ENCODE assay signal across 8 cellular contexts in the genomic region with DNA sequence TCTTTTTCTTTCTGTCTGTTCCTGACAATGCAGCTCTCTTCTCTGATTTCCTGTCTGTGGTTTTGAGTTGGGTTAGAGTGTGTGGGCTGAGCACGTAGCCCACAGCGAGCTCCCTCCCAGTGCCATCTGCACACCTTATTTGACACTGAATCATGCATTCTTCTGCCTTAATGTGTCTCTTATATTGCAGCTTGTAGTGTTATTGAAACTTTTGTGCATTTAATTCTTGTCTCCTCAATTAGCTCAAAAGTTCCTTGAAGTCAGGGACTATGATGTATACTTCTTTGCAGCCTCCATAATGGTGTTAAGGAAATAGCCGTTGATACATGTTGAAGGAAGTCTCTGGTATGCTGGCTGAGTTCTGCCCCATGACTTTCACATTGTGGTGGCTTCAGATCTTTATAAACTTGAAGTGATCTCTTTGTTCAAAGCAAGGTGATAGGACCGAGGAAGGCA.
A peak's percentile ranks its signal among the peaks of the same experiment; 100 is the strongest.
DNase-seq lines count a peak whose midpoint lies in the region; ATAC-seq and TF ChIP-seq lines count a peak whose summit lies in the region.

No MANE protein-coding gene starts in this region.

- intact Hi-C loops in esophagus squamous epithelium (cut with DNase I): no loop called here
- intact Hi-C loops in adrenal gland (cut with DNase I): no loop called here

- TF ChIP-seq CTCF in esophagus squamous epithelium (IDR thresholded peaks at IDR 0.05) (no peak), adrenal gland (IDR thresholded peaks at IDR 0.05) (no peak)

- no peak overlapping the region for H3K4me3 ChIP-seq in esophagus squamous epithelium
- H3K4me3 ChIP-seq in adrenal gland: no peak overlapping the region

- H3K9me3 ChIP-seq in esophagus squamous epithelium (no peaks in the 10 kb centered on the region), adrenal gland (replicated peaks in 1 of 3) (no peaks in the 10 kb centered on the region)

- H3K4me1 ChIP-seq in esophagus squamous epithelium (peaks cover 0 to 5% (median 0%) of the 10 kb centered on the region in 3 donors), adrenal gland (replicated peaks in 1 of 2) (no peaks in the 10 kb centered on the region)

- DNase-seq in HCEC 1CT (peak; percentile 26), NAMALWA (ENCODE audit: low spot score) (peak; percentile 66), immature natural killer cell (peak; percentile 2 to 18 (median 16)), esophagus squamous epithelium (lab: John Stamatoyannopoulos, UW) (no peak), adrenal gland (no peak), DMS153 treated with DMSO at 0.1 percent for 48 hours (lab: John Stamatoyannopoulos, UW; ENCODE audit: unreplicated experiment) (no peak), amniotic stem cell (lab: John Stamatoyannopoulos, UW) (no peak)

- no peaks in the 10 kb centered on the region for H3K27me3 ChIP-seq in esophagus squamous epithelium
- no peaks in the 10 kb centered on the region for H3K27me3 ChIP-seq in adrenal gland

- peak overlapping the region; percentile 4 to 75 (median 54) for H3K4me3 Mint-ChIP-seq in immature natural killer cell

- H3K27ac Mint-ChIP-seq in immature natural killer cell: peak overlapping the region in 2 of 6 donors; percentile 17 to 45

- H3K27ac ChIP-seq in esophagus squamous epithelium (no peak overlapping the region), adrenal gland (no peak overlapping the region)

- H3K9me3 Mint-ChIP-seq in immature natural killer cell: peaks cover 0 to 2% (median 0%) of the 10 kb centered on the region in 6 donors

- peak; percentile 86 for ATAC-seq in GM18498 (IDR thresholded peaks at IDR 0.05; ENCODE audit: unreplicated experiment)

- TF ChIP-seq POLR2A in esophagus squamous epithelium (IDR thresholded peaks at IDR 0.05) (no peak), adrenal gland (IDR thresholded peaks at IDR 0.05) (no peak)

- H3K4me1 Mint-ChIP-seq in immature natural killer cell: peaks cover 29 to 44% of the 10 kb centered on the region in 2 donors

- 47 to 51% methylated on average over 4 of the region's 4 CpGs for WGBS in esophagus squamous epithelium, 2 donors
- 62 to 82% (median 72%) methylated on average over 4 of the region's 4 CpGs for WGBS in adrenal gland, 4 donors

- H3K36me3 ChIP-seq in esophagus squamous epithelium: no peaks in the 10 kb centered on the region
- H3K36me3 ChIP-seq in adrenal gland (replicated peaks in 1 of 2): no peaks in the 10 kb centered on the region

- no peaks in the 10 kb centered on the region for H3K36me3 Mint-ChIP-seq in immature natural killer cell

- H3K27me3 Mint-ChIP-seq in immature natural killer cell (ENCODE audit: low read depth in 3 of 3): peaks cover 0 to 3% (median 0%) of the 10 kb centered on the region in 3 donors

Comparison
In these comparisons a context has a peak if more than half of its experiments do, and no peak if none do; other contexts are left out.
1. DNase-seq: peak in HCEC 1CT (single experiment), NAMALWA (single experiment) and immature natural killer cell (3 of 3); none in esophagus squamous epithelium (single experiment), adrenal gland (0 of 7), DMS153 treated with DMSO at 0.1 percent for 48 hours (single experiment) and amniotic stem cell (single experiment).